In genomic region chr12:88638956-88639355, GRCh38 we compare ENCODE assay signal across 14 cellular contexts. TPM values are rescaled to one million over a fixed set of nuclear protein-coding genes. Genes with fewer than 3 reads are reported as not detected.
DNase-seq lines count a peak whose midpoint lies in the region; ATAC-seq and TF ChIP-seq lines count a peak whose summit lies in the region.
"Had no signal": no experiment of that assay in that cellular context is flagged by ENCODE, and none has a peak within 500 bp of the region (broad histone marks: within the 10 kb centered on the region; RNA-seq: fewer than 3 reads in every experiment).

No MANE protein-coding gene starts in this region.

- H3K4me1 ChIP-seq in OCI-LY3 (ENCODE audit: low read length) = peaks cover 18% of the 10 kb centered on the region

- H3K36me3 ChIP-seq in OCI-LY3 (replicated peaks; ENCODE audit: low read depth, low read length) = no peaks in the 10 kb centered on the region

- no peaks in the 10 kb centered on the region for H4K20me1 ChIP-seq in OCI-LY3 (ENCODE audit: insufficient read depth, low read length)

- ATAC-seq in omental fat pad (ENCODE audit: low FRiP score) = peak; percentile 82

- H3K9me3 ChIP-seq in OCI-LY3 (ENCODE audit: insufficient read depth, low read length) = no peaks in the 10 kb centered on the region

- H2AFZ ChIP-seq in OCI-LY3 (ENCODE audit: low read depth, low read length) = no peak overlapping the region

- no peak overlapping the region for H3K9ac ChIP-seq in OCI-LY3 (ENCODE audit: low read length)

- peak; percentile 20 for DNase-seq in AG20443 (ENCODE audit: low spot score)
- DNase-seq in fibroblast of the aortic adventitia (ENCODE audit: low read depth) = peak; percentile 58
- no peak for DNase-seq in omental fat pad (ENCODE audit: low spot score)
- DNase-seq in NCI-H446 (lab: John Stamatoyannopoulos, UW) = no peak
- DNase-seq in activated CD8-positive, alpha-beta memory T cell treated with anti-CD3 and anti-CD28 coated beads for 24 hours = no peak
- no peak for DNase-seq in GM19238 (ENCODE audit: insufficient read length, low spot score)
- DNase-seq in cerebellum (ENCODE audit: low spot score) = no peak
- DNase-seq: activated CD4-positive, alpha-beta T cell treated with anti-CD3 and anti-CD28 coated beads for 1 hour; activated naive CD4-positive, alpha-beta T cell treated with Interleukin-2 at 50 U/mL for 16 hours; endodermal cell; islet precursor cell; NCI-H2081 had no signal

- TF ChIP-seq CTCF in OCI-LY3 (IDR thresholded peaks at IDR 0.05; ENCODE audit: low read depth, low read length) (no peak), fibroblast of the aortic adventitia (IDR thresholded peaks at IDR 0.05; ENCODE audit: insufficient read depth, low read length) (peak; percentile 10), omental fat pad (IDR thresholded peaks at IDR 0.05) (no peak)

- H3K4me3 ChIP-seq in OCI-LY3 (ENCODE audit: low read length) = no peak overlapping the region
- H3K4me3 ChIP-seq in fibroblast of the aortic adventitia (ENCODE audit: low read depth, low read length) = no peak overlapping the region

- 0 out of 2 replicates have a peak overlapping the region, but pooled peaks have one; percentile 8 for H3K4me2 ChIP-seq in OCI-LY3 (ENCODE audit: low read length)

- no peak overlapping the region for H3K27ac ChIP-seq in OCI-LY3 (ENCODE audit: low read length)
- H3K27ac ChIP-seq: C4-2B had no signal

- no peaks in the 10 kb centered on the region for H3K79me2 ChIP-seq in OCI-LY3 (ENCODE audit: low read length)

- H3K27me3 ChIP-seq in OCI-LY3 (ENCODE audit: low read depth, low read length) = no peaks in the 10 kb centered on the region

RNA-seq across cellular contexts. Expression of gene KITLG, which starts 58.7 kb away (rescaled TPM):
- 15.1 and 110 TPM in 2 replicates for total RNA-seq in fibroblast of the aortic adventitia (ENCODE audit: low replicate concordance)
- 10 to 100 TPM; 12.2 to 29.8 (median 19.8) TPM for total RNA-seq in omental fat pad
- 213 TPM for total RNA-seq in cerebellum

Comparison
In these comparisons a context has a peak if more than half of its experiments do, and no peak if none do; other contexts are left out.
1. DNase-seq: peak in AG20443 (single experiment) and fibroblast of the aortic adventitia (single experiment); none in omental fat pad (single experiment), NCI-H446 (0 of 2), activated CD8-positive, alpha-beta memory T cell treated with anti-CD3 and anti-CD28 coated beads for 24 hours (single experiment), GM19238 (single experiment) and cerebellum (single experiment).